In genomic region chr10:80537705-80538480, GRCh38 we compare ENCODE assay signal across 2 cellular contexts.
TF ChIP-seq lines count a peak whose summit lies in the region.

Gene SH2D4B (plus strand): TSS chr10:80537902. CDS start chr10:80538332, 430 bp downstream.

TF ChIP-seq in HCT116, 20 proteins besides CTCF, POLR2A, EP300 and RAD21:
- TF ChIP-seq JUND (IDR thresholded peaks at IDR 0.05) (no peak), REST (IDR thresholded peaks at IDR 0.05; ENCODE audit: low read depth) (no peak), ELF1 (IDR thresholded peaks at IDR 0.05; ENCODE audit: borderline replicate concordance, low read depth) (no peak)

TF ChIP-seq in GM12878, 131 proteins besides CTCF, POLR2A, EP300 and RAD21:
- no peak for TF ChIP-seq MEF2A (IDR thresholded peaks at IDR 0.05; ENCODE audit: insufficient read depth, low read depth, low read length)
- TF ChIP-seq MLLT1 (IDR thresholded peaks at IDR 0.05) = peak; percentile 27; the same call in 1 of the 2 replicates
- no peak for TF ChIP-seq PBX3 (IDR thresholded peaks at IDR 0.05; ENCODE audit: insufficient replicate concordance, low read depth, low read length)
- no peak for TF ChIP-seq HSF1 (IDR thresholded peaks at IDR 0.05; ENCODE audit: low read depth, low read length)
